ENCODE assay signal across 12 cellular contexts in the genomic region with DNA sequence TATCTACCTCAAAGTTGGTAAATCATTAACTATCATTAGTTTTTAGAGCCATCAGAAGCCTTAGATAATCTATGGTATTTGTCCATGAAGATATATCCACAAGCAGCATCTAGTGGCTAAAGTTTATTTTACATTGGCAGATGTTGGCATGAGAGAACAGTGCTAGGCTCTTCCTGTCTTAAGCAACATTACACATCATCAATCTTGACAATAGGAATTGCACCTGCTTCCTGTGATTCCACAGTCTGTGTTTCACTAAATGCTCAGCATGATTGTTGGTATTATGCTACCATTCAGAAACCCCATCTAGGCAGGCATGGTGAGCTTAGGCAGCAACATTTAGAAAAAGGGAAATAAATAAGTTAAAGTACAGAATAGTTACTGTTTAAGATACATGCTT.
A peak's percentile ranks its signal among the peaks of the same experiment; 100 is the strongest.
DNase-seq lines count a peak whose midpoint lies in the region; FAIRE-seq and TF ChIP-seq lines count a peak whose summit lies in the region.
"Had no signal": no experiment of that assay in that cellular context is flagged by ENCODE, and none has a peak within 500 bp of the region (broad histone marks: within the 10 kb centered on the region; RNA-seq: fewer than 3 reads in every experiment).

No MANE protein-coding gene starts in this region.

- intact Hi-C loops in dorsolateral prefrontal cortex (cut with DNase I): no loop called here

- TF ChIP-seq POLR2A in GM12892 (IDR thresholded peaks at IDR 0.05; ENCODE audit: low read depth, low read length): no peak

- no peak overlapping the region for H3K4me3 ChIP-seq in dorsolateral prefrontal cortex

- no peak for FAIRE-seq in GM12892 (lab: Jason Lieb, UNC)
- FAIRE-seq: H1 had no signal

- DNase-seq in COR-L47 (lab: John Stamatoyannopoulos, UW) (peak; percentile 89), NAMALWA (ENCODE audit: low spot score) (peak; percentile 15), NCI-H460 (ENCODE audit: extremely low read depth, low read depth) (peak; percentile 24), SW480 (ENCODE audit: low spot score) (peak; percentile 47), GM12892 (ENCODE audit: insufficient read length) (no peak), dorsolateral prefrontal cortex (no peak), activated gamma-delta T cell treated with Interleukin-2 at 50 U/mL for 16 hours (no peak)
- no peak for DNase-seq in activated naive CD4-positive, alpha-beta T cell treated with Interleukin-2 at 50 U/mL for 16 hours
- DNase-seq: activated CD8-positive, alpha-beta T cell treated with anti-CD3 and anti-CD28 coated beads, Interleukin-2, amount 10 ng/mL, durations not matched to agents 7 days and 5 days; activated gamma-delta T cell; stimulated activated naive CD8-positive, alpha-beta T cell treated with anti-CD3 and anti-CD28 coated beads, Interleukin-15, amount 100 ng/mL, for 72 hours had no signal

- no peaks in the 10 kb centered on the region for H3K27me3 ChIP-seq in dorsolateral prefrontal cortex

- no peak overlapping the region for H3K27ac ChIP-seq in dorsolateral prefrontal cortex

- TF ChIP-seq CTCF in dorsolateral prefrontal cortex (IDR thresholded peaks at IDR 0.05 in 54 of 56, conservative IDR thresholded peaks at IDR 0.05 in 2 of 56; ENCODE audit: low read depth in 1 of 56, partially characterized antibody in 56 of 56): no peak

Comparison
In these comparisons a context has a peak if more than half of its experiments do, and no peak if none do; other contexts are left out.
1. DNase-seq: peak in COR-L47 (single experiment), NAMALWA (single experiment), NCI-H460 (single experiment) and SW480 (single experiment); none in activated naive CD4-positive, alpha-beta T cell treated with Interleukin-2 at 50 U/mL for 16 hours (single experiment), GM12892 (single experiment), dorsolateral prefrontal cortex (0 of 10) and activated gamma-delta T cell treated with Interleukin-2 at 50 U/mL for 16 hours (single experiment).